In the genomic region with DNA sequence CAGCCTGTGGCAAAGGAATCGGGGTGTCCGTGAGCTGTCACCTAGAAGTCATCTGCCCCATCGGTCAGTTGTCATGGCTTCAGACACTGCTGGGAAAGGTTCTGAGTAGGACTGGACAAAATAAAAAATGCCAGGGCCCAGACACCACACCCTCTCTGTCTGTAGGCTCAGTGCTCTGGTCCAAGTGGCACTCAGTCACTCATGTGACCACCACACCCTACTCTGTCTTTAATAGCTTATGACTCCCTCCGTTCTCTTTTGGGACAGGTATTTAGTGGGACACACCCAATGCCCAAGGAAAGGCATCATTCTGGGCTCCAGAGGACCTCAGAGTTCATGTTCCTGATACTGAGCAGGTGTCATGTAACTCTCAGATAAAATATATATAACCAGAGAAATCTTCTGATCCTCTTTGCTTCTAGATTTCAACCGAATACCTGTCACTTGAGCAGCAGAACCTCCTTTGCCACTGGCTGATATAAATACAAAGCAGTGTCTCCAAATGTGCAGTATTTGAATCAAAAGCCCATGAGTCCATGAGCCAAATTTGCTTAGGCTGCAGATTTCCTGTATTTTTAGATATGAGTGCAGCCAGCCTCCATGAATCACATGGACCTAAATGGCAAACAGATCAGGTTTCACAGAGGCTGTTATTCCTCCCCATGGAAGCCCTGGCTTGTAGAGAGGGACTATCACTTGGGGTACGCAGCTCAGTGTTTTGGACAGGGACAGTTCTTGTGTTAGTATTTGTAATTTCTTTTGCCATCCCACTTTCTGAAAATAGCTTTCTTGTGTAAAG, we compare ENCODE assay signal across 14 cellular contexts.
DNase-seq lines count a peak whose midpoint lies in the region; ATAC-seq and TF ChIP-seq lines count a peak whose summit lies in the region.
"Had no signal": no experiment of that assay in that cellular context is flagged by ENCODE, and none has a peak within 500 bp of the region (broad histone marks: within the 10 kb centered on the region; RNA-seq: fewer than 3 reads in every experiment).

No MANE protein-coding gene starts in this region.

- no peak for TF ChIP-seq POLR2A in heart left ventricle (IDR thresholded peaks at IDR 0.05)

- no peaks in the 10 kb centered on the region for H3K27me3 ChIP-seq in heart left ventricle

- intact Hi-C loops in heart left ventricle (cut with DNase I) = no loop called here

- TF ChIP-seq CTCF in heart left ventricle (IDR thresholded peaks at IDR 0.05) = no peak
- TF ChIP-seq CTCF in GM13977 (IDR thresholded peaks at IDR 0.05; ENCODE audit: extremely low read depth, insufficient read depth, missing control alignments) = no peak

- no peak overlapping the region for H3K4me3 ChIP-seq in heart left ventricle
- H3K4me3 ChIP-seq: thoracic aorta had no signal

- DNase-seq in NCI-H345 (lab: John Stamatoyannopoulos, UW) = peak; percentile 44
- no peak for DNase-seq in NCI-H345 treated with DMSO at 0.1 percent for 48 hours (lab: John Stamatoyannopoulos, UW; ENCODE audit: unreplicated experiment)
- peak; percentile 33 for DNase-seq in SK-N-DZ (ENCODE audit: low spot score)
- DNase-seq in heart left ventricle = no peak
- DNase-seq in superior temporal gyrus (ENCODE audit: extremely low spot score) = peak; percentile 39
- no peak for DNase-seq in dermis blood vessel endothelial cell
- no peak for DNase-seq in NOMO-1 treated with dmso at 0.1 percent for 144 hours (lab: John Stamatoyannopoulos, UW; ENCODE audit: unreplicated experiment)
- no peak for DNase-seq in GM13977 (ENCODE audit: low spot score)
- DNase-seq: ACHN; activated CD8-positive, alpha-beta T cell treated with anti-CD3 and anti-CD28 coated beads for 36 hours; DMS79; effector memory CD4-positive, alpha-beta T cell; hippocampal formation had no signal

- peaks cover 0 to 30% (median 12%) of the 10 kb centered on the region in 12 donors for H3K4me1 ChIP-seq in heart left ventricle

- ATAC-seq in heart left ventricle = peak; percentile 81 to 89 (median 86)
- ATAC-seq: activated CD8-positive, alpha-beta T cell treated with anti-CD3 and anti-CD28 coated beads for 36 hours had no signal

- in situ Hi-C loops in GM13977 (cut with MboI; ENCODE audit: low pct_unique_long_range_greater_than_20kb, low sequenced_read_pairs, unreplicated experiment) = no loop called here

- H3K36me3 ChIP-seq in heart left ventricle = peaks cover 0 to 55% (median 16%) of the 10 kb centered on the region in 9 donors
- H3K36me3 ChIP-seq: thoracic aorta had no signal

- H3K27ac ChIP-seq in heart left ventricle = peak overlapping the region in 11 of 12 donors; percentile 31 to 78 (median 60)
- H3K27ac ChIP-seq: thoracic aorta had no signal

- no peaks in the 10 kb centered on the region for H3K9me3 ChIP-seq in heart left ventricle
- H3K9me3 ChIP-seq: thoracic aorta had no signal

- 57 to 64% (median 59%) methylated on average over 6 of the region's 6 CpGs for WGBS in heart left ventricle, 4 donors

Comparison
In these comparisons a context has a peak if more than half of its experiments do, and no peak if none do; other contexts are left out.
1. DNase-seq: peak in NCI-H345 (single experiment), SK-N-DZ (single experiment) and superior temporal gyrus (single experiment); none in NCI-H345 treated with DMSO at 0.1 percent for 48 hours (single experiment), heart left ventricle (0 of 5), dermis blood vessel endothelial cell (single experiment), NOMO-1 treated with dmso at 0.1 percent for 144 hours (single experiment) and GM13977 (single experiment).